ENCODE assay signal across 1 cellular context in genomic region chr11:65817815-65818680, GRCh38.
A peak's percentile ranks its signal among the peaks of the same experiment; 100 is the strongest.
TF ChIP-seq lines count a peak whose summit lies in the region.

No MANE protein-coding gene starts in this region.

TF ChIP-seq in K562, 482 proteins besides CTCF, POLR2A, EP300 and RAD21 (continued from another document and continues in another):
- TF ChIP-seq, protein P1, sequence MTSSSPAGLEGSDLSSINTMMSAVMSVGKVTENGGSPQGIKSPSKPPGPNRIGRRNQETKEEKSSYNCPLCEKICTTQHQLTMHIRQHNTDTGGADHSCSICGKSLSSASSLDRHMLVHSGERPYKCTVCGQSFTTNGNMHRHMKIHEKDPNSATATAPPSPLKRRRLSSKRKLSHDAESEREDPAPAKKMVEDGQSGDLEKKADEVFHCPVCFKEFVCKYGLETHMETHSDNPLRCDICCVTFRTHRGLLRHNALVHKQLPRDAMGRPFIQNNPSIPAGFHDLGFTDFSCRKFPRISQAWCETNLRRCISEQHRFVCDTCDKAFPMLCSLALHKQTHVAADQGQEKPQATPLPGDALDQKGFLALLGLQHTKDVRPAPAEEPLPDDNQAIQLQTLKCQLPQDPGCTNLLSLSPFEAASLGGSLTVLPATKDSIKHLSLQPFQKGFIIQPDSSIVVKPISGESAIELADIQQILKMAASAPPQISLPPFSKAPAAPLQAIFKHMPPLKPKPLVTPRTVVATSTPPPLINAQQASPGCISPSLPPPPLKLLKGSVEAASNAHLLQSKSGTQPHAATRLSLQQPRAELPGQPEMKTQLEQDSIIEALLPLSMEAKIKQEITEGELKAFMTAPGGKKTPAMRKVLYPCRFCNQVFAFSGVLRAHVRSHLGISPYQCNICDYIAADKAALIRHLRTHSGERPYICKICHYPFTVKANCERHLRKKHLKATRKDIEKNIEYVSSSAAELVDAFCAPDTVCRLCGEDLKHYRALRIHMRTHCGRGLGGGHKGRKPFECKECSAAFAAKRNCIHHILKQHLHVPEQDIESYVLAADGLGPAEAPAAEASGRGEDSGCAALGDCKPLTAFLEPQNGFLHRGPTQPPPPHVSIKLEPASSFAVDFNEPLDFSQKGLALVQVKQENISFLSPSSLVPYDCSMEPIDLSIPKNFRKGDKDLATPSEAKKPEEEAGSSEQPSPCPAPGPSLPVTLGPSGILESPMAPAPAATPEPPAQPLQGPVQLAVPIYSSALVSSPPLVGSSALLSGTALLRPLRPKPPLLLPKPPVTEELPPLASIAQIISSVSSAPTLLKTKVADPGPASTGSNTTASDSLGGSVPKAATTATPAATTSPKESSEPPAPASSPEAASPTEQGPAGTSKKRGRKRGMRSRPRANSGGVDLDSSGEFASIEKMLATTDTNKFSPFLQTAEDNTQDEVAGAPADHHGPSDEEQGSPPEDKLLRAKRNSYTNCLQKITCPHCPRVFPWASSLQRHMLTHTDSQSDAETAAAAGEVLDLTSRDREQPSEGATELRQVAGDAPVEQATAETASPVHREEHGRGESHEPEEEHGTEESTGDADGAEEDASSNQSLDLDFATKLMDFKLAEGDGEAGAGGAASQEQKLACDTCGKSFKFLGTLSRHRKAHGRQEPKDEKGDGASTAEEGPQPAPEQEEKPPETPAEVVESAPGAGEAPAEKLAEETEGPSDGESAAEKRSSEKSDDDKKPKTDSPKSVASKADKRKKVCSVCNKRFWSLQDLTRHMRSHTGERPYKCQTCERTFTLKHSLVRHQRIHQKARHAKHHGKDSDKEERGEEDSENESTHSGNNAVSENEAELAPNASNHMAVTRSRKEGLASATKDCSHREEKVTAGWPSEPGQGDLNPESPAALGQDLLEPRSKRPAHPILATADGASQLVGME (CRISPR knock-in tag; IDR thresholded peaks at IDR 0.05): 0 out of 2 replicates have a peak, but pooled peaks have one; percentile 43
- TF ChIP-seq GABPB2 (CRISPR knock-in tag; conservative IDR thresholded peaks at IDR 0.05) (no peak), ZNF24 (IDR thresholded peaks at IDR 0.05) (no peak), ZFX (CRISPR knock-in tag; IDR thresholded peaks at IDR 0.05) (peak; percentile 36), BMI1 (IDR thresholded peaks at IDR 0.05; ENCODE audit: low read length) (no peak), BRF1 (IDR thresholded peaks at IDR 0.05; ENCODE audit: borderline replicate concordance, extremely low read depth, insufficient read length) (no peak), DNMT1 (IDR thresholded peaks at IDR 0.05) (no peak), PTTG1 (tag; IDR thresholded peaks at IDR 0.05; ENCODE audit: low read depth) (no peak), SETDB1 (IDR thresholded peaks at IDR 0.05; ENCODE audit: low read length) (no peak), RBBP5 (IDR thresholded peaks at IDR 0.05; ENCODE audit: borderline replicate concordance, insufficient read depth, low read length, poor library complexity, severe bottlenecking) (peak; percentile 59), MCM3 (IDR thresholded peaks at IDR 0.05) (no peak), ZNF316 (IDR thresholded peaks at IDR 0.05) (no peak), NFIC (IDR thresholded peaks at IDR 0.05) (peak; percentile 33; the same call in 1 of the 2 replicates), RFX5 (IDR thresholded peaks at IDR 0.05; ENCODE audit: low read depth, low read length) (no peak), CREB3 (tag; conservative IDR thresholded peaks at IDR 0.05; ENCODE audit: low read depth) (no peak), ZNF79 (CRISPR knock-in tag; IDR thresholded peaks at IDR 0.05; ENCODE audit: low read depth) (no peak), ATF7 (IDR thresholded peaks at IDR 0.05) (peak; percentile 79; the same call in 1 of the 2 replicates), ZNF407 (IDR thresholded peaks at IDR 0.05; ENCODE audit: low read depth) (no peak), ELF2 (CRISPR knock-in tag; IDR thresholded peaks at IDR 0.05) (no peak), FOXK1 (CRISPR knock-in tag; IDR thresholded peaks at IDR 0.05; ENCODE audit: borderline replicate concordance) (no peak; the same call in 1 of the 2 replicates), KLF16 (IDR thresholded peaks at IDR 0.05) (peak; percentile 41), ZNF175 (CRISPR knock-in tag; IDR thresholded peaks at IDR 0.05; ENCODE audit: low read depth) (no peak), E2F3 (CRISPR knock-in tag; IDR thresholded peaks at IDR 0.05) (peak; percentile 52; the same call in 1 of the 2 replicates), KAT2B (IDR thresholded peaks at IDR 0.05; ENCODE audit: low read depth, low read length) (no peak), ZNF740 (CRISPR knock-in tag; IDR thresholded peaks at IDR 0.05) (no peak), ZNF740 (tag; IDR thresholded peaks at IDR 0.05) (no peak), SMARCB1 (IDR thresholded peaks at IDR 0.05; ENCODE audit: insufficient read length, low read depth) (no peak), ZNF830 (CRISPR knock-in tag; IDR thresholded peaks at IDR 0.05) (no peak), STAT5A (IDR thresholded peaks at IDR 0.05; ENCODE audit: borderline replicate concordance, low read length) (no peak), FOXA3 (CRISPR knock-in tag; conservative IDR thresholded peaks at IDR 0.05 in 1 of 2, IDR thresholded peaks at IDR 0.05 in 1 of 2) (no peak), ASH1L (IDR thresholded peaks at IDR 0.05; ENCODE audit: borderline replicate concordance, low read depth, partially characterized antibody) (no peak), BRCA1 (IDR thresholded peaks at IDR 0.05) (no peak), BRCA1 (CRISPR knock-in tag; IDR thresholded peaks at IDR 0.05) (no peak)
- TF ChIP-seq, protein P2, sequence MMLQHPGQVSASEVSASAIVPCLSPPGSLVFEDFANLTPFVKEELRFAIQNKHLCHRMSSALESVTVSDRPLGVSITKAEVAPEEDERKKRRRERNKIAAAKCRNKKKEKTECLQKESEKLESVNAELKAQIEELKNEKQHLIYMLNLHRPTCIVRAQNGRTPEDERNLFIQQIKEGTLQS (IDR thresholded peaks at IDR 0.05): no peak
- TF ChIP-seq, protein P2 (CRISPR knock-in tag; conservative IDR thresholded peaks at IDR 0.05): no peak; the same call in 1 of the 2 replicates
- TF ChIP-seq, protein P3, sequence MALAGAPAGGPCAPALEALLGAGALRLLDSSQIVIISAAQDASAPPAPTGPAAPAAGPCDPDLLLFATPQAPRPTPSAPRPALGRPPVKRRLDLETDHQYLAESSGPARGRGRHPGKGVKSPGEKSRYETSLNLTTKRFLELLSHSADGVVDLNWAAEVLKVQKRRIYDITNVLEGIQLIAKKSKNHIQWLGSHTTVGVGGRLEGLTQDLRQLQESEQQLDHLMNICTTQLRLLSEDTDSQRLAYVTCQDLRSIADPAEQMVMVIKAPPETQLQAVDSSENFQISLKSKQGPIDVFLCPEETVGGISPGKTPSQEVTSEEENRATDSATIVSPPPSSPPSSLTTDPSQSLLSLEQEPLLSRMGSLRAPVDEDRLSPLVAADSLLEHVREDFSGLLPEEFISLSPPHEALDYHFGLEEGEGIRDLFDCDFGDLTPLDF (CRISPR knock-in tag; IDR thresholded peaks at IDR 0.05): no peak
- TF ChIP-seq, protein P4, sequence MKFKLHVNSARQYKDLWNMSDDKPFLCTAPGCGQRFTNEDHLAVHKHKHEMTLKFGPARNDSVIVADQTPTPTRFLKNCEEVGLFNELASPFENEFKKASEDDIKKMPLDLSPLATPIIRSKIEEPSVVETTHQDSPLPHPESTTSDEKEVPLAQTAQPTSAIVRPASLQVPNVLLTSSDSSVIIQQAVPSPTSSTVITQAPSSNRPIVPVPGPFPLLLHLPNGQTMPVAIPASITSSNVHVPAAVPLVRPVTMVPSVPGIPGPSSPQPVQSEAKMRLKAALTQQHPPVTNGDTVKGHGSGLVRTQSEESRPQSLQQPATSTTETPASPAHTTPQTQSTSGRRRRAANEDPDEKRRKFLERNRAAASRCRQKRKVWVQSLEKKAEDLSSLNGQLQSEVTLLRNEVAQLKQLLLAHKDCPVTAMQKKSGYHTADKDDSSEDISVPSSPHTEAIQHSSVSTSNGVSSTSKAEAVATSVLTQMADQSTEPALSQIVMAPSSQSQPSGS (CRISPR knock-in tag; IDR thresholded peaks at IDR 0.05): no peak; the same call in 1 of the 2 replicates
- TF ChIP-seq, protein P5, sequence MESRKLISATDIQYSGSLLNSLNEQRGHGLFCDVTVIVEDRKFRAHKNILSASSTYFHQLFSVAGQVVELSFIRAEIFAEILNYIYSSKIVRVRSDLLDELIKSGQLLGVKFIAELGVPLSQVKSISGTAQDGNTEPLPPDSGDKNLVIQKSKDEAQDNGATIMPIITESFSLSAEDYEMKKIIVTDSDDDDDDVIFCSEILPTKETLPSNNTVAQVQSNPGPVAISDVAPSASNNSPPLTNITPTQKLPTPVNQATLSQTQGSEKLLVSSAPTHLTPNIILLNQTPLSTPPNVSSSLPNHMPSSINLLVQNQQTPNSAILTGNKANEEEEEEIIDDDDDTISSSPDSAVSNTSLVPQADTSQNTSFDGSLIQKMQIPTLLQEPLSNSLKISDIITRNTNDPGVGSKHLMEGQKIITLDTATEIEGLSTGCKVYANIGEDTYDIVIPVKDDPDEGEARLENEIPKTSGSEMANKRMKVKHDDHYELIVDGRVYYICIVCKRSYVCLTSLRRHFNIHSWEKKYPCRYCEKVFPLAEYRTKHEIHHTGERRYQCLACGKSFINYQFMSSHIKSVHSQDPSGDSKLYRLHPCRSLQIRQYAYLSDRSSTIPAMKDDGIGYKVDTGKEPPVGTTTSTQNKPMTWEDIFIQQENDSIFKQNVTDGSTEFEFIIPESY (CRISPR knock-in tag; IDR thresholded peaks at IDR 0.05): peak; percentile 86
- TF ChIP-seq, protein P6, sequence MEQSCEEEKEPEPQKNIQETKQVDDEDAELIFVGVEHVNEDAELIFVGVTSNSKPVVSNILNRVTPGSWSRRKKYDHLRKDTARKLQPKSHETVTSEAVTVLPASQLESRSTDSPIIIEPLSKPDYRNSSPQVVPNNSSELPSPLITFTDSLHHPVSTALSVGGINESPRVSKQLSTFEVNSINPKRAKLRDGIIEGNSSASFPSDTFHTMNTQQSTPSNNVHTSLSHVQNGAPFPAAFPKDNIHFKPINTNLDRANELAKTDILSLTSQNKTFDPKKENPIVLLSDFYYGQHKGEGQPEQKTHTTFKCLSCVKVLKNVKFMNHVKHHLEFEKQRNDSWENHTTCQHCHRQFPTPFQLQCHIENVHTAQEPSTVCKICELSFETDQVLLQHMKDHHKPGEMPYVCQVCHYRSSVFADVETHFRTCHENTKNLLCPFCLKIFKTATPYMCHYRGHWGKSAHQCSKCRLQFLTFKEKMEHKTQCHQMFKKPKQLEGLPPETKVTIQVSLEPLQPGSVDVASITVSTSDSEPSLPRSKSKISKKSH (CRISPR knock-in tag; IDR thresholded peaks at IDR 0.05): no peak
